Comparison of ENCODE assay signal across 8 cellular contexts in genomic region chr12:112408621-112409020, GRCh38. TPM values are rescaled to one million over a fixed set of nuclear protein-coding genes. Genes with fewer than 3 reads are reported as not detected.
DNase-seq lines count a peak whose midpoint lies in the region; ATAC-seq and TF ChIP-seq lines count a peak whose summit lies in the region.

No MANE protein-coding gene starts in this region.

- peaks cover 38% of the 10 kb centered on the region for H3K4me1 Mint-ChIP-seq in CD8-positive, alpha-beta T cell (ENCODE audit: low read depth)
- H3K4me1 Mint-ChIP-seq in nephron, result peaks cover 27% of the 10 kb centered on the region

- peak; percentile 73 for ATAC-seq in CD8-positive, alpha-beta T cell
- ATAC-seq in GM21526 (IDR thresholded peaks at IDR 0.05; ENCODE audit: low FRiP score, unreplicated experiment), result no peak

- peak overlapping the region; percentile 98 for H3K9ac ChIP-seq in NT2/D1 (ENCODE audit: insufficient read length, low read depth)

- H3K36me3 Mint-ChIP-seq in CD8-positive, alpha-beta T cell, result peaks cover 54% of the 10 kb centered on the region
- H3K36me3 Mint-ChIP-seq in nephron (ENCODE audit: low read depth), result peaks cover 49% of the 10 kb centered on the region

- H3K9me3 Mint-ChIP-seq in CD8-positive, alpha-beta T cell, result no peaks in the 10 kb centered on the region
- no peaks in the 10 kb centered on the region for H3K9me3 Mint-ChIP-seq in nephron

- peak overlapping the region; percentile 100 for H3K4me3 Mint-ChIP-seq in CD8-positive, alpha-beta T cell
- peak overlapping the region; percentile 100 for H3K4me3 Mint-ChIP-seq in nephron

- intact Hi-C loops in CD8-positive, alpha-beta T cell (cut with DNase I, micrococcal nuclease), result loop anchor here (1.0 to 10.0 kb wide), 10 partner anchors 10 to 1664 kb away; partner anchors contain the start of genes HECTD4 (in 2 of the 2), NAA25 (in 2 of the 2), PTPN11 (in 2 of the 2) and TRAFD1 (in 2 of the 2)

- peak overlapping the region; percentile 92 for H3K27ac ChIP-seq in CD8-positive, alpha-beta T cell (ENCODE audit: low read depth, low read length)

- POLR2A ChIA-PET in CD8-positive, alpha-beta T cell (lab: Charles Lee), result no interaction called here

- H3K27me3 Mint-ChIP-seq in CD8-positive, alpha-beta T cell (ENCODE audit: low read depth), result no peaks in the 10 kb centered on the region
- H3K27me3 Mint-ChIP-seq in nephron (ENCODE audit: low read depth), result no peaks in the 10 kb centered on the region

- no peaks in the 10 kb centered on the region for H3K9me3 ChIP-seq in CD8-positive, alpha-beta T cell (ENCODE audit: low read length)
- no peaks in the 10 kb centered on the region for H3K9me3 ChIP-seq in NT2/D1 (ENCODE audit: insufficient read depth, low read length)

- peak overlapping the region; percentile 83 for H3K4me3 ChIP-seq in CD8-positive, alpha-beta T cell (ENCODE audit: low read depth, low read length)
- peak overlapping the region; percentile 97 for H3K4me3 ChIP-seq in NT2/D1 (ENCODE audit: insufficient read length, low read depth)

- no peaks in the 10 kb centered on the region for H3K27me3 ChIP-seq in CD8-positive, alpha-beta T cell (ENCODE audit: insufficient read depth, low read length)
- no peaks in the 10 kb centered on the region for H3K27me3 ChIP-seq in NT2/D1 (ENCODE audit: insufficient read depth, insufficient read length)

- peak in 2 of 7 experiments; percentile 33 to 56 for DNase-seq in CD8-positive, alpha-beta T cell
- no peak for DNase-seq in NT2/D1 (ENCODE audit: low read depth, low spot score)
- peak; percentile 27 for DNase-seq in dermis blood vessel endothelial cell
- no peak for DNase-seq in kidney glomerular epithelial cell (lab: John Stamatoyannopoulos, UW)
- DNase-seq in LoVo (ENCODE audit: low spot score), result no peak
- DNase-seq in NCI-H2196 (lab: John Stamatoyannopoulos, UW; ENCODE audit: unreplicated experiment), result no peak

- peaks cover 28% of the 10 kb centered on the region for H3K4me1 ChIP-seq in CD8-positive, alpha-beta T cell (ENCODE audit: insufficient read depth, low read length)
- H3K4me1 ChIP-seq in NT2/D1 (ENCODE audit: insufficient read depth, insufficient read length), result peaks cover 2% of the 10 kb centered on the region

- H3K27ac Mint-ChIP-seq in CD8-positive, alpha-beta T cell, result peak overlapping the region; percentile 100
- peak overlapping the region; percentile 100 for H3K27ac Mint-ChIP-seq in nephron

- H3K36me3 ChIP-seq in CD8-positive, alpha-beta T cell (ENCODE audit: insufficient read depth, low read length), result peaks cover 36% of the 10 kb centered on the region
- peaks cover 57% of the 10 kb centered on the region for H3K36me3 ChIP-seq in NT2/D1 (ENCODE audit: insufficient read depth, insufficient read length, low read length)

- CTCF ChIA-PET in CD8-positive, alpha-beta T cell (lab: Charles Lee), result no interaction called here

- TF ChIP-seq CTCF in CD8-positive, alpha-beta T cell (IDR thresholded peaks at IDR 0.05), result no peak
- no peak for TF ChIP-seq CTCF in nephron (IDR thresholded peaks at IDR 0.05; ENCODE audit: unreplicated experiment in 3 of 3)

RNA-seq across cellular contexts. Expression of gene RPL6, which starts 0.8 kb away (rescaled TPM):
- 1,000 to 10,000 TPM; 1,700 to 1,770 TPM for total RNA-seq in CD8-positive, alpha-beta T cell
- 1,017 and 1,050 TPM in 2 replicates for total RNA-seq in dermis blood vessel endothelial cell

RNA-seq across cellular contexts. Expression of gene PTPN11, which starts 10.1 kb away (rescaled TPM):
- 10 to 100 TPM; 56.0 to 57.9 TPM for total RNA-seq in CD8-positive, alpha-beta T cell
- 90.9 and 112 TPM in 2 replicates for total RNA-seq in dermis blood vessel endothelial cell

RNA-seq across cellular contexts. Expression of gene HECTD4, which starts 26.4 kb away (rescaled TPM):
- total RNA-seq in CD8-positive, alpha-beta T cell, result 10 to 100 TPM; 31.8 to 39.6 TPM
- 23.1 and 26.7 TPM in 2 replicates for total RNA-seq in dermis blood vessel endothelial cell
